13 cellular contexts compared by ENCODE assay signal in the genomic region with DNA sequence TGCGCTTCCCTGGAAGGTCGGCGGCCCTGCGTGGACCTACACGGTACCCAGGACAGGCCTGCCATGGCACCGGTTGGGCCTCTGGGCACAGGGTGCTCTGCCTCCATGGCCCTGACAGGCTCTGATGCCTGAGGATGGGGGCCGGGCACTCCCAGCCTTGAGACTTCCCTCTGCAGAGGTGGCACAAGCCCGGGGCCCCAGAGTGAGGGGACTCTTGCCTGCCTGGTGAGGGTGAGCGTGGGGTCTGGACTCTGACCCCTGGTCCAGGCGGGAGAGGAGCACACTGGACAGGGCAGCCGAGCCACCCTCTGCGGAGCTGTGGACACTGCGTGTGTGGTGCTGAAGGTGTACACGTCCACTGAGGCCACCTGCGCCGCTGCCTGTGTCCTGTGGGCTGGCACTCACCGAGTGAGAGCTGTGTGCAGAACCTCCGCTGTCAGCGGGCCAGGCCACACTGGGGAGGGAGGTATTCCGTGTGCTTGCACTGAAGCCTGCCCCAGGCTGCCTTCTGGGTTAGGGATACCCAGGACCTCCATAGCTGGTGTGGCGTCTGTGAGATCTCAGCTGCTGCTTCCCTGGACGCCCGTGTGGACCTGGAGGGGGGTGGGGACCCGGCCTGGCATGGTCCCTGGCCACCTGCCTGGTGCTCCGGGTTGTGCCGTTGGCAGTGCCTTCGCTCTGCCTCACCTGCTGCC. TPM values are rescaled to one million over a fixed set of nuclear protein-coding genes. Genes with fewer than 3 reads are reported as not detected.
DNase-seq lines count a peak whose midpoint lies in the region; ATAC-seq, FAIRE-seq and TF ChIP-seq lines count a peak whose summit lies in the region.
"Had no signal": no experiment of that assay in that cellular context is flagged by ENCODE, and none has a peak within 500 bp of the region (broad histone marks: within the 10 kb centered on the region; RNA-seq: fewer than 3 reads in every experiment).

No MANE protein-coding gene starts in this region.

- TF ChIP-seq POLR2A in HepG2 (IDR thresholded peaks at IDR 0.05; ENCODE audit: insufficient read depth in 1 of 2, low read depth in 2 of 2, low read length in 2 of 2) = no peak
- TF ChIP-seq POLR2A in stomach (IDR thresholded peaks at IDR 0.05) = no peak

- intact Hi-C loops in HepG2 (cut with micrococcal nuclease; ENCODE audit: unreplicated experiment) = no loop called here
- intact Hi-C loops in stomach (cut with DNase I; ENCODE audit: low total_unique reads) = no loop called here

- H3K9me3 ChIP-seq in HepG2 (ENCODE audit: low read length) (no peaks in the 10 kb centered on the region), stomach (no peaks in the 10 kb centered on the region), Karpas-422 (ENCODE audit: low read length) (no peaks in the 10 kb centered on the region)

- peak overlapping the region in 3 of 5 experiments; percentile 60 to 83 (median 82) for H3K27ac Mint-ChIP-seq in brain

- H3K36me3 Mint-ChIP-seq in brain = peaks cover 30% of the 10 kb centered on the region

- no peak for FAIRE-seq in HepG2 (lab: Jason Lieb, UNC)
- FAIRE-seq: D721Med had no signal

- peaks cover 92% of the 10 kb centered on the region for H3K79me2 ChIP-seq in HepG2 (ENCODE audit: insufficient read depth, low read length)
- H3K79me2 ChIP-seq in Karpas-422 (ENCODE audit: low read length) = no peaks in the 10 kb centered on the region

- no peaks in the 10 kb centered on the region for H3K27me3 Mint-ChIP-seq in brain
- H3K27me3 Mint-ChIP-seq: activated CD4-positive, alpha-beta memory T cell treated with anti-CD3 and anti-CD28 coated beads, Interleukin-2, amount 10 ng/mL, durations not matched to agents 7 days and 5 days had no signal

- H4K20me1 ChIP-seq in HepG2 (ENCODE audit: insufficient read depth, low read length) (peaks cover 64% of the 10 kb centered on the region), Karpas-422 (ENCODE audit: insufficient read depth, low read depth, low read length) (peaks cover 62% of the 10 kb centered on the region; the same call in 1 of the 2 replicates)

- H3K9ac ChIP-seq in HepG2 (ENCODE audit: insufficient read depth, low read depth, low read length) = no peak overlapping the region
- no peak overlapping the region for H3K9ac ChIP-seq in Karpas-422 (ENCODE audit: low read length)

- no TSS peak for BruUV-seq in HepG2 (replicated peaks; lab: Mats Ljungman, UMichigan)

- H3K4me3 Mint-ChIP-seq in brain = peak overlapping the region in 4 of 5 experiments; percentile 5 to 60 (median 45)
- H3K4me3 Mint-ChIP-seq: activated CD4-positive, alpha-beta memory T cell treated with anti-CD3 and anti-CD28 coated beads, Interleukin-2, amount 10 ng/mL, durations not matched to agents 7 days and 5 days had no signal

- WGBS in HepG2 (ENCODE audit: low lambda C conversion rate) = 72% methylated on average over 3 of the region's 27 CpGs
- 50 to 61% (median 60%) methylated on average over 18 to 27 of the region's 27 CpGs for WGBS in stomach, 5 donors

- CTCF ChIA-PET in HepG2 (lab: Yijun Ruan, JAX; ENCODE audit: low intra/inter-chr PET ratio, low total read pairs) = interaction anchor here (1.3 kb wide), 1 partner anchor 31 kb away, joined by 3 read pairs; no protein-coding TSS in a partner anchor

- H3K9me2 ChIP-seq in Karpas-422 (replicated peaks; ENCODE audit: insufficient read depth, low read length) = no peaks in the 10 kb centered on the region

- peak; percentile 16; the same call in 2 of the 3 replicates for ATAC-seq in HepG2

- H3K27me3 ChIP-seq in HepG2 (ENCODE audit: control insufficient read depth in 1 of 2, insufficient read depth in 2 of 2, low read length in 2 of 2) (no peaks in the 10 kb centered on the region), stomach (no peaks in the 10 kb centered on the region), Karpas-422 (ENCODE audit: low read length) (no peaks in the 10 kb centered on the region)

- H3K4me1 ChIP-seq in HepG2 (ENCODE audit: insufficient read depth, low read length) (peaks cover 77% of the 10 kb centered on the region), stomach (peaks cover 90 to 100% (median 97%) of the 10 kb centered on the region in 4 donors), Karpas-422 (ENCODE audit: low read length) (no peaks in the 10 kb centered on the region)

- peaks cover 95% of the 10 kb centered on the region for H3K4me1 Mint-ChIP-seq in brain

- no peaks in the 10 kb centered on the region for H3K9me3 Mint-ChIP-seq in brain
- H3K9me3 Mint-ChIP-seq: activated CD4-positive, alpha-beta memory T cell treated with anti-CD3 and anti-CD28 coated beads, Interleukin-2, amount 10 ng/mL, durations not matched to agents 7 days and 5 days had no signal

- no peak for TF ChIP-seq RAD21 in HepG2 (CRISPR knock-in tag; IDR thresholded peaks at IDR 0.05)

- DNase-seq in NCI-H2081 (lab: John Stamatoyannopoulos, UW) = peak; percentile 17 to 49
- no peak for DNase-seq in NCI-H2081 treated with DMSO at 0.1 percent for 48 hours (lab: John Stamatoyannopoulos, UW)
- DNase-seq in HepG2 (ENCODE audit: low spot score) = no peak
- peak; percentile 81 for DNase-seq in stomach
- no peak for DNase-seq in SHP77 (lab: John Stamatoyannopoulos, UW)
- DNase-seq in AG08396 (ENCODE audit: low spot score) = no peak
- DNase-seq in Karpas-422 = no peak
- DNase-seq: activated CD4-positive, alpha-beta memory T cell treated with anti-CD3 and anti-CD28 coated beads, Interleukin-2, amount 10 ng/mL, durations not matched to agents 7 days and 5 days; PC-9 had no signal

- no peak for TF ChIP-seq CTCF in brain (conservative IDR thresholded peaks at IDR 0.05)
- TF ChIP-seq CTCF in HepG2 (CRISPR knock-in tag; IDR thresholded peaks at IDR 0.05) = no peak
- no peak for TF ChIP-seq CTCF in stomach (IDR thresholded peaks at IDR 0.05)

- TF ChIP-seq EP300 in HepG2 (IDR thresholded peaks at IDR 0.05; ENCODE audit: low read depth in 2 of 2, low read length in 2 of 2) (no peak), HepG2 (CRISPR knock-in tag; IDR thresholded peaks at IDR 0.05; ENCODE audit: borderline replicate concordance) (no peak), stomach (IDR thresholded peaks at IDR 0.05) (no peak)

- no peak overlapping the region for H2AFZ ChIP-seq in HepG2 (ENCODE audit: low read length)
- no peak overlapping the region for H2AFZ ChIP-seq in Karpas-422 (ENCODE audit: low read length)
- H2AFZ ChIP-seq: PC-9 had no signal

- POLR2A ChIA-PET in HepG2 (lab: Yijun Ruan, JAX) = interaction anchor here (1.0 to 1.9 kb wide), 2 partner anchors 12 to 29 kb away, joined by 3 to 4 read pairs; no protein-coding TSS in a partner anchor

- in situ Hi-C loops in HepG2 (cut with HindIII; ENCODE audit: extremely low pct_ligation_motif_present, low pct_unique_long_range_greater_than_20kb) = no loop called here

- H3K4me3 ChIP-seq in HepG2 (replicated peaks in 1 of 3; ENCODE audit: insufficient read depth in 1 of 3, low read depth in 2 of 3, low read length in 3 of 3) = no peak overlapping the region; a peak in 1 of 6 replicates
- H3K4me3 ChIP-seq in stomach = peak overlapping the region in 3 of 4 donors; percentile 5 to 20 (median 8)
- H3K4me3 ChIP-seq in Karpas-422 (ENCODE audit: low read length) = no peak overlapping the region
- H3K4me3 ChIP-seq: lung, PC-9 had no signal

- H3K36me3 ChIP-seq in HepG2 (replicated peaks in 1 of 2; ENCODE audit: control insufficient read depth in 1 of 2, insufficient read depth in 2 of 2, low read length in 2 of 2) = peaks cover 8 to 26% of the 10 kb centered on the region in 2 experiments
- peaks cover 0 to 8% (median 7%) of the 10 kb centered on the region in 4 donors for H3K36me3 ChIP-seq in stomach
- H3K36me3 ChIP-seq in Karpas-422 (ENCODE audit: insufficient read depth, low read length) = no peaks in the 10 kb centered on the region

- H3K4me2 ChIP-seq in HepG2 (ENCODE audit: low read depth, low read length) (0 out of 2 replicates have a peak overlapping the region, but pooled peaks have one; percentile 18), Karpas-422 (ENCODE audit: low read depth, low read length, poor library complexity, severe bottlenecking) (no peak overlapping the region)
- H3K4me2 ChIP-seq: PC-9 had no signal

- H3K27ac ChIP-seq in HepG2 (ENCODE audit: extremely low read length, insufficient read depth, low read length) (peak overlapping the region; percentile 20), stomach (peak overlapping the region in 4 of 5 donors; percentile 46 to 92 (median 81)), Karpas-422 (ENCODE audit: low read length) (no peak overlapping the region)
- H3K27ac ChIP-seq: 22Rv1, PC-9 had no signal

RNA-seq across cellular contexts. Expression of gene SKI, which starts 10.4 kb away (rescaled TPM):
- polyA plus RNA-seq in brain (ENCODE audit: insufficient read depth, low read depth, low replicate concordance) (48.5 TPM), HepG2 (2011; rRNA removed) (4.7 and 5.9 TPM in 2 replicates), stomach (10 to 100 TPM in 2 of 3 donors, 1 to 10 TPM in 1; 7.4 to 14.8 (median 13.9) TPM)
- total RNA-seq in HepG2 (2016; rRNA removed; fragmentation: Illumina TruSeq; extraction: Trizol) (6.9 and 9.6 TPM in 2 replicates), stomach (10 to 100 TPM; 18.7 to 84.0 (median 32.7) TPM)
- 3.4 and 6.3 TPM in 2 replicates for total RNA-seq in HepG2 (2016; cell fraction: cytosol; rRNA removed; fragmentation: Illumina TruSeq; extraction: Trizol; ENCODE audit: low read depth)
- 7.7 and 7.9 TPM in 2 replicates for total RNA-seq in HepG2 (2016; cell fraction: insoluble cytoplasmic fraction; rRNA removed; fragmentation: Illumina TruSeq; extraction: Trizol)
- total RNA-seq in HepG2 (2016; cell fraction: membrane; rRNA removed; fragmentation: Illumina TruSeq; extraction: Trizol) = 4.6 and 5.7 TPM in 2 replicates
- 10.6 and 12.2 TPM in 2 replicates for total RNA-seq in HepG2 (2016; cell fraction: nucleus; rRNA removed; fragmentation: Illumina TruSeq; extraction: Trizol)
- polyA plus RNA-seq in HepG2 (2011; cell fraction: cytosol; rRNA removed) = 3.8 and 4.2 TPM in 2 replicates
- 20.3 and 21.2 TPM in 2 replicates for polyA plus RNA-seq in HepG2 (2011; cell fraction: nucleus; rRNA removed)
- polyA plus RNA-seq in HepG2 (2012) = 10.1 and 12.3 TPM in 2 replicates
- polyA plus RNA-seq in HepG2 (2016; cell fraction: cytosol; fragmentation: Illumina TruSeq; extraction: Trizol; ENCODE audit: low read depth) = 0.60 and 0.83 TPM in 2 replicates
- polyA plus RNA-seq in HepG2 (2016; cell fraction: insoluble cytoplasmic fraction; fragmentation: Illumina TruSeq; extraction: Trizol; ENCODE audit: low read depth) = 16.7 and 23.3 TPM in 2 replicates
- polyA plus RNA-seq in HepG2 (2016; cell fraction: membrane; fragmentation: Illumina TruSeq; extraction: Trizol; ENCODE audit: low read depth) = 3.7 and 4.4 TPM in 2 replicates
- polyA plus RNA-seq in HepG2 (2016; cell fraction: nucleus; fragmentation: Illumina TruSeq; extraction: Trizol; ENCODE audit: insufficient read depth, low read depth) = 33.8 and 34.3 TPM in 2 replicates
- 4.4 and 14.7 TPM in 2 replicates for polyA minus RNA-seq in HepG2 (2011; rRNA and poly(A)+ RNA removed; ENCODE audit: low replicate concordance)
- 16.7 and 22.2 TPM in 2 replicates for polyA minus RNA-seq in HepG2 (2011; cell fraction: cytosol; rRNA and poly(A)+ RNA removed)
- 10.9 and 12.1 TPM in 2 replicates for polyA minus RNA-seq in HepG2 (2011; cell fraction: nucleus; rRNA and poly(A)+ RNA removed)
- total RNA-seq in Karpas-422 (2014; rRNA removed; shearing (Covaris generic); ENCODE audit: low replicate concordance) = 1.7 and 2.4 TPM in 2 replicates

RNA-seq across cellular contexts. Expression of gene FAAP20, which starts 43.9 kb away (rescaled TPM):
- polyA plus RNA-seq in brain (ENCODE audit: insufficient read depth, low read depth, low replicate concordance) = 112 TPM
- total RNA-seq in HepG2 (2016; rRNA removed; fragmentation: Illumina TruSeq; extraction: Trizol) = 10.4 and 10.8 TPM in 2 replicates
- total RNA-seq in HepG2 (2016; cell fraction: cytosol; rRNA removed; fragmentation: Illumina TruSeq; extraction: Trizol; ENCODE audit: low read depth) = 25.8 and 31.3 TPM in 2 replicates
- total RNA-seq in HepG2 (2016; cell fraction: insoluble cytoplasmic fraction; rRNA removed; fragmentation: Illumina TruSeq; extraction: Trizol) = 9.1 and 10.5 TPM in 2 replicates
- 30.5 and 36.7 TPM in 2 replicates for total RNA-seq in HepG2 (2016; cell fraction: membrane; rRNA removed; fragmentation: Illumina TruSeq; extraction: Trizol)
- total RNA-seq in HepG2 (2016; cell fraction: nucleus; rRNA removed; fragmentation: Illumina TruSeq; extraction: Trizol) = 7.4 and 9.0 TPM in 2 replicates
- 9.6 and 14.4 TPM in 2 replicates for polyA plus RNA-seq in HepG2 (2011; rRNA removed)
- 8.7 and 21.7 TPM in 2 replicates for polyA plus RNA-seq in HepG2 (2011; cell fraction: cytosol; rRNA removed)
- polyA plus RNA-seq in HepG2 (2011; cell fraction: nucleus; rRNA removed) = 37.4 and 44.6 TPM in 2 replicates
- polyA plus RNA-seq in HepG2 (2012) = 24.2 and 24.5 TPM in 2 replicates
- 237 and 239 TPM in 2 replicates for polyA plus RNA-seq in HepG2 (2016; cell fraction: cytosol; fragmentation: Illumina TruSeq; extraction: Trizol; ENCODE audit: low read depth)
- 38.7 and 46.2 TPM in 2 replicates for polyA plus RNA-seq in HepG2 (2016; cell fraction: insoluble cytoplasmic fraction; fragmentation: Illumina TruSeq; extraction: Trizol; ENCODE audit: low read depth)
- polyA plus RNA-seq in HepG2 (2016; cell fraction: membrane; fragmentation: Illumina TruSeq; extraction: Trizol; ENCODE audit: low read depth) = 156 and 163 TPM in 2 replicates
- 44.5 and 50.9 TPM in 2 replicates for polyA plus RNA-seq in HepG2 (2016; cell fraction: nucleus; fragmentation: Illumina TruSeq; extraction: Trizol; ENCODE audit: insufficient read depth, low read depth)
- polyA minus RNA-seq in HepG2 (2011; rRNA and poly(A)+ RNA removed; ENCODE audit: low replicate concordance) = 3.5 and 6.2 TPM in 2 replicates
- polyA minus RNA-seq in HepG2 (2011; cell fraction: cytosol; rRNA and poly(A)+ RNA removed) = 5.6 and 7.3 TPM in 2 replicates
- 6.3 and 6.6 TPM in 2 replicates for polyA minus RNA-seq in HepG2 (2011; cell fraction: nucleus; rRNA and poly(A)+ RNA removed)
- total RNA-seq in stomach = 100 to 1,000 TPM in 1 of 5 donors, 10 to 100 TPM in 3, 1 to 10 TPM in 1; 8.2 to 170 (median 25.8) TPM
- polyA plus RNA-seq in stomach = 100 to 1,000 TPM in 2 of 3 donors, 10 to 100 TPM in 1; 91.3 to 120 (median 101) TPM
- total RNA-seq in Karpas-422 (2014; rRNA removed; shearing (Covaris generic); ENCODE audit: low replicate concordance) = 20.1 and 84.8 TPM in 2 replicates

Comparison
In these comparisons a context has a peak if more than half of its experiments do, and no peak if none do; other contexts are left out.
1. DNase-seq: peak in NCI-H2081 (2 of 2) and stomach (single experiment); none in NCI-H2081 treated with DMSO at 0.1 percent for 48 hours (single experiment), HepG2 (single experiment), SHP77 (0 of 2), AG08396 (single experiment) and Karpas-422 (single experiment).
2. H3K4me3 ChIP-seq: peak in stomach (3 of 4); none in HepG2 (0 of 3) and Karpas-422 (single experiment).